In the genomic region with DNA sequence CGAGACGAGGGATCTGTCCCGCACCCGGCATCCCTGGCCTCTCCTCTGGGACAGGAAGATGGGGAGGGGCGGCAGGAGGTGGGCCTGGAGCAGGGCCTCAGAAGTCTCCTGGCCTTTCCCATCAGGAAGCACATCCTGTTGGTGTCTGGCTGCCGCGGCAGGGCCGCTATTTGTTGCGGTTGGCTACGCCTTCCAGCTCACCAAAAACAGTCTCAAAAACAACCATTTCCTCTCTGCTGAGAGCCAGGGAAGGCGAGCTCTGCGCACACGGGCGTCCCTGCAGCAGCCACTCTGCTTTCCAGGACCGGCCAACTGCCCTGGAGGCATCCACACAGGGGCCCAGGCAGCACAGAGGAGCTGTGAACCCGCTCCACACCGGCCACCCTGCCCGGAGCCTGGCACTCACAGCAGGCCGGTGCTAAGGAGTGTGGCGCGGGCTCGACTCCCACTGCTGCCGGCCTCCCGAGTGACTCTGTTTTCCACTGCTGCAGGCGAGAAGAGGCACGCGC, we compare ENCODE assay signal across 9 cellular contexts. TPM values are rescaled to one million over a fixed set of nuclear protein-coding genes. Genes with fewer than 3 reads are reported as not detected.
DNase-seq lines count a peak whose midpoint lies in the region; ATAC-seq, FAIRE-seq and TF ChIP-seq lines count a peak whose summit lies in the region.
"Had no signal": no experiment of that assay in that cellular context is flagged by ENCODE, and none has a peak within 500 bp of the region (broad histone marks: within the 10 kb centered on the region; RNA-seq: fewer than 3 reads in every experiment).

TSS of gene TMEM204 (plus strand) at position 224 of the 509 bp plus-strand sequence. CDS start 610 bp downstream, outside the sequence.

- no peaks in the 10 kb centered on the region for H3K27me3 ChIP-seq in muscle layer of duodenum (ENCODE audit: low read depth, low read length)

- H3K4me3 Mint-ChIP-seq in T-helper 17 cell: peak within 1 kb of the TSS; percentile 99
- peak within 1 kb of the TSS; percentile 98 for H3K4me3 Mint-ChIP-seq in effector memory CD8-positive, alpha-beta T cell

- peak; percentile 51 for ATAC-seq in T-helper 17 cell
- peak; percentile 52 for ATAC-seq in effector memory CD8-positive, alpha-beta T cell (replicated peaks)
- no peak for ATAC-seq in HG03460 (IDR thresholded peaks at IDR 0.05; ENCODE audit: unreplicated experiment)

- peaks cover 38% of the 10 kb centered on the region for H3K4me1 Mint-ChIP-seq in T-helper 17 cell
- H3K4me1 Mint-ChIP-seq in effector memory CD8-positive, alpha-beta T cell (ENCODE audit: low read depth in 2 of 2): peaks cover 27 to 43% of the 10 kb centered on the region in 2 donors

- no peaks in the 10 kb centered on the region for H3K27me3 Mint-ChIP-seq in T-helper 17 cell
- no peaks in the 10 kb centered on the region for H3K27me3 Mint-ChIP-seq in effector memory CD8-positive, alpha-beta T cell

- H3K9me3 ChIP-seq in T-helper 17 cell (ENCODE audit: control insufficient read depth, low read length, poor library complexity, severe bottlenecking) (no peaks in the 10 kb centered on the region), muscle layer of duodenum (ENCODE audit: control insufficient read depth in 1 of 2, low read length in 2 of 2) (no peaks in the 10 kb centered on the region)

- H3K9me3 Mint-ChIP-seq in effector memory CD8-positive, alpha-beta T cell: no peaks in the 10 kb centered on the region

- in situ Hi-C loops in KBM-7 (cut with MboI; ENCODE audit: low pct_unique_long_range_greater_than_20kb, low sequenced_read_pairs): no loop called here

- peaks cover 0 to 23% of the 10 kb centered on the region in 2 donors for H3K36me3 ChIP-seq in muscle layer of duodenum (ENCODE audit: control insufficient read depth in 1 of 2, insufficient read depth in 2 of 2, low read length in 2 of 2)

- peak within 1 kb of the TSS; percentile 98 for H3K27ac Mint-ChIP-seq in T-helper 17 cell
- H3K27ac Mint-ChIP-seq in effector memory CD8-positive, alpha-beta T cell: peak within 1 kb of the TSS; percentile 93 to 94

- peaks cover 6% of the 10 kb centered on the region for H3K36me3 Mint-ChIP-seq in T-helper 17 cell (ENCODE audit: low read depth)
- peaks cover 36% of the 10 kb centered on the region for H3K36me3 Mint-ChIP-seq in effector memory CD8-positive, alpha-beta T cell (ENCODE audit: insufficient read depth)

- TF ChIP-seq CTCF in AG10803 (conservative IDR thresholded peaks at IDR 0.05; ENCODE audit: low read length): no peak

- FAIRE-seq in urothelium cell line (lab: Jason Lieb, UNC): no peak
- FAIRE-seq: GM18507 had no signal

- DNase-seq in AG10803 (ENCODE audit: low read depth): peak; percentile 89
- no peak for DNase-seq in T-helper 17 cell
- peak in 1 of 3 experiments; percentile 10 for DNase-seq in effector memory CD8-positive, alpha-beta T cell
- DNase-seq in urothelium cell line (ENCODE audit: low spot score): no peak
- DNase-seq in Kasumi-1 (lab: John Stamatoyannopoulos, UW): no peak
- no peak for DNase-seq in KBM-7

- H3K4me1 ChIP-seq in muscle layer of duodenum (ENCODE audit: control insufficient read depth in 1 of 2, insufficient read depth in 2 of 2, low read length in 2 of 2): peaks cover 0 to 39% of the 10 kb centered on the region in 2 donors

- peak within 1 kb of the TSS; percentile 78 for H3K4me3 ChIP-seq in AG10803 (ENCODE audit: low read length)
- peak within 1 kb of the TSS; percentile 65 to 73 for H3K4me3 ChIP-seq in muscle layer of duodenum (ENCODE audit: low read depth in 1 of 2, low read length in 2 of 2)

- peak within 1 kb of the TSS; percentile 53 for H3K27ac ChIP-seq in muscle layer of duodenum (ENCODE audit: low read length)

RNA-seq across cellular contexts. Expression of gene TMEM204, which starts in this region (rescaled TPM):
- total RNA-seq in T-helper 17 cell: 10 to 100 TPM; 22.2 to 23.4 TPM
